Comparison of ENCODE assay signal across 20 cellular contexts in genomic region chr20:16125810-16126209, GRCh38.
A peak's percentile ranks its signal among the peaks of the same experiment; 100 is the strongest.
DNase-seq lines count a peak whose midpoint lies in the region; ATAC-seq, FAIRE-seq and TF ChIP-seq lines count a peak whose summit lies in the region.
"Had no signal": no experiment of that assay in that cellular context is flagged by ENCODE, and none has a peak within 500 bp of the region (broad histone marks: within the 10 kb centered on the region; RNA-seq: fewer than 3 reads in every experiment).

No MANE protein-coding gene starts in this region.

- H3K27ac ChIP-seq in ascending aorta (peak overlapping the region; percentile 12 to 53), hepatocyte (peak overlapping the region; percentile 41), psoas muscle (peak overlapping the region; percentile 46)
- H3K27ac ChIP-seq: esophagus squamous epithelium had no signal

- no peaks in the 10 kb centered on the region for H4K20me1 ChIP-seq in hepatocyte (ENCODE audit: insufficient read depth, poor library complexity, severe bottlenecking)

- TF ChIP-seq CTCF in ascending aorta (IDR thresholded peaks at IDR 0.05) (no peak), hepatocyte (IDR thresholded peaks at IDR 0.05; ENCODE audit: poor library complexity) (no peak), psoas muscle (IDR thresholded peaks at IDR 0.05) (no peak)

- 83% methylated on average over 4 of the region's 4 CpGs for WGBS in hepatocyte (ENCODE audit: low lambda C conversion rate, missing lambda C conversion rate)
- 26 to 58% (median 38%) methylated on average over 4 of the region's 4 CpGs for WGBS in psoas muscle, 3 donors

- TF ChIP-seq POLR2A in H54 (IDR thresholded peaks at IDR 0.05; ENCODE audit: low read depth, low read length) = no peak

- H3K27me3 ChIP-seq in ascending aorta (no peaks in the 10 kb centered on the region), hepatocyte (no peaks in the 10 kb centered on the region), psoas muscle (ENCODE audit: insufficient read depth in 3 of 3, low read length in 2 of 3) (no peaks in the 10 kb centered on the region)
- H3K27me3 ChIP-seq: esophagus squamous epithelium had no signal

- H3K4me1 ChIP-seq in ascending aorta (no peaks in the 10 kb centered on the region), hepatocyte (ENCODE audit: insufficient read depth) (no peaks in the 10 kb centered on the region), psoas muscle (peaks cover 10% of the 10 kb centered on the region)
- H3K4me1 ChIP-seq: esophagus squamous epithelium had no signal

- ATAC-seq in psoas muscle (peak; percentile 58 to 78 (median 70)), GM21723 (IDR thresholded peaks at IDR 0.05; ENCODE audit: unreplicated experiment) (no peak)

- H3K79me2 ChIP-seq in hepatocyte = no peaks in the 10 kb centered on the region

- H3K36me3 ChIP-seq in ascending aorta (no peaks in the 10 kb centered on the region), hepatocyte (replicated peaks; ENCODE audit: insufficient read depth, low read depth) (no peaks in the 10 kb centered on the region), psoas muscle (ENCODE audit: insufficient read depth in 1 of 2, low read depth in 1 of 2) (no peaks in the 10 kb centered on the region)
- H3K36me3 ChIP-seq: esophagus squamous epithelium had no signal

- no peak overlapping the region for H3K4me2 ChIP-seq in hepatocyte

- no peak overlapping the region for H2AFZ ChIP-seq in hepatocyte

- no peaks in the 10 kb centered on the region for H3K9me2 ChIP-seq in hepatocyte (replicated peaks; ENCODE audit: insufficient read depth)

- H3K4me3 ChIP-seq in ascending aorta (no peak overlapping the region), hepatocyte (no peak overlapping the region), psoas muscle (no peak overlapping the region)
- H3K4me3 ChIP-seq: esophagus squamous epithelium had no signal

- no peaks in the 10 kb centered on the region for H3K9me3 ChIP-seq in ascending aorta
- H3K9me3 ChIP-seq in hepatocyte (ENCODE audit: low read depth) = no peaks in the 10 kb centered on the region
- no peaks in the 10 kb centered on the region for H3K9me3 ChIP-seq in psoas muscle
- H3K9me3 ChIP-seq: esophagus squamous epithelium had no signal

- no peak for FAIRE-seq in H54 (lab: Jason Lieb, UNC)
- FAIRE-seq: HTR-8/SVneo had no signal

- intact Hi-C loops in ascending aorta (cut with DNase I) = no loop called here
- intact Hi-C loops in psoas muscle (cut with DNase I) = no loop called here

- peak; percentile 32 for DNase-seq in GM04503 (ENCODE audit: low read depth)
- DNase-seq in ascending aorta (ENCODE audit: low spot score in 2 of 2) = no peak
- DNase-seq in hepatocyte (ENCODE audit: low spot score) = no peak
- DNase-seq in psoas muscle = no peak
- DNase-seq in COLO668 (lab: John Stamatoyannopoulos, UW; ENCODE audit: unreplicated experiment) = no peak
- no peak for DNase-seq in NCI-H524 treated with DMSO at 0.1 percent for 48 hours (lab: John Stamatoyannopoulos, UW)
- DNase-seq in H54 (ENCODE audit: insufficient read length, low spot score) = no peak
- DNase-seq: activated CD4-positive, alpha-beta memory T cell treated with anti-CD3 and anti-CD28 coated beads, Interleukin-2, amount 10 ng/mL, durations not matched to agents 7 days and 5 days; activated naive CD4-positive, alpha-beta T cell; amniotic stem cell; CD4-positive, alpha-beta memory T cell; DMS79 treated with DMSO at 0.1 percent for 48 hours; effector CD4-positive, alpha-beta T cell; esophagus squamous epithelium; immature natural killer cell; Kasumi-1; NCI-H526 treated with DMSO at 0.1 percent for 48 hours; SHP77 treated with DMSO at 0.1 percent for 48 hours had no signal
